In the genomic region with DNA sequence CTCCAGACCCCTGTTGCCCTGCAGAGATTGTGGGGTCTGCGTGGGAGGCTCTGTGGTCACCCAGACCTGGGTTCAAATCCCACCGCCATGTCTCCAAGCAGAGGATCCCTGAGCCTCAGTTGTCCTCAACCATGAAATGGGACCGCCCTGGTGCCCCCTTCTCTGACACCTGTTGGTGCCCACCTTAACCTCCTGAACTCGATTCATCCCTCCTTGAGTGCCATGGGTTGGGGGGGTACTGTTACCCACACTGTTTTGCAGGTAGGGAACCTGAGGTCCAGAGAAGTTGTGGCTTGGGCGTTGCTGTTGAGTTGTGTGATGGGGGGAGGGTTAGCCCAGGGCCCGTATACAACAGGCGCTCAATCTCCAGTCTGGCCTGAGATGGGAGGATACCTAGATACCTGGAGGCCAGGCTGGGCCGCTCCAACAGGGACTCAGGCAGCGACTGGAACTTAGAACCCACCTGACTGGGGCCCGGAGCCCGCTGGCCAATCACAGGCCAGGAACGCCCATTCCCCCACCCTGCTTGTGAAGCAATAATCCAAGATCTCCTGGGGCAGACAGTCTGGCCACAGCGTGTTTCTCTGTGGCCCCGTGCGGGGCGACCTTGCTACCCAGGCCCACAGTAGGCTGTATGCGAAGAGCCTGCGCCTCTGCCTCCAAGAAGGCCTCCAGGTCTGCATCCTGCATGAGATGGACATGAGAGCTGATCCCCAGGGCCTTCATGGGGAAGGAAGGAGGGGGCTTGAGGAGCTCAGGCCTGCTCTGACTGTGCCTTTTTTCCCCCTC, we compare ENCODE assay signal across 16 cellular contexts. TPM values are rescaled to one million over a fixed set of nuclear protein-coding genes. Genes with fewer than 3 reads are reported as not detected.
DNase-seq lines count a peak whose midpoint lies in the region; ATAC-seq and TF ChIP-seq lines count a peak whose summit lies in the region.
"Had no signal": no experiment of that assay in that cellular context is flagged by ENCODE, and none has a peak within 500 bp of the region (broad histone marks: within the 10 kb centered on the region; RNA-seq: fewer than 3 reads in every experiment).

No MANE protein-coding gene starts in this region.

- H3K4me1 Mint-ChIP-seq in activated CD4-positive, alpha-beta memory T cell treated with anti-CD3 and anti-CD28 coated beads, Interleukin-2, amount 10 ng/mL, durations not matched to agents 7 days and 5 days = peaks cover 16% of the 10 kb centered on the region
- H3K4me1 Mint-ChIP-seq in activated CD4-positive, alpha-beta memory T cell treated with anti-CD3 and anti-CD28 coated beads for 36 hours (ENCODE audit: low read depth) = peaks cover 10% of the 10 kb centered on the region
- H3K4me1 Mint-ChIP-seq in WTC11 (peaks cover 19% of the 10 kb centered on the region), type B pancreatic cell (ENCODE audit: unreplicated experiment) (peaks cover 9% of the 10 kb centered on the region)

- no peak for TF ChIP-seq CTCF in WTC11 (IDR thresholded peaks at IDR 0.05)
- TF ChIP-seq CTCF in type B pancreatic cell (conservative IDR thresholded peaks at IDR 0.05) = no peak
- no peak for TF ChIP-seq CTCF in PC-3 (conservative IDR thresholded peaks at IDR 0.05; ENCODE audit: low read depth, low read length)
- no peak for TF ChIP-seq CTCF in OCI-LY7 (conservative IDR thresholded peaks at IDR 0.05; ENCODE audit: low read length)

- no peak for ATAC-seq in WTC11
- ATAC-seq in PC-3 = no peak
- no peak for ATAC-seq in GM19455 (IDR thresholded peaks at IDR 0.05; ENCODE audit: unreplicated experiment)

- H3K4me3 ChIP-seq in PC-3 (ENCODE audit: low read length) = no peak overlapping the region
- H3K4me3 ChIP-seq in OCI-LY7 (ENCODE audit: low read depth, low read length, poor library complexity, severe bottlenecking) = no peak overlapping the region

- DNase-seq in activated CD4-positive, alpha-beta memory T cell treated with anti-CD3 and anti-CD28 coated beads, Interleukin-2, amount 10 ng/mL, durations not matched to agents 7 days and 5 days = no peak
- no peak for DNase-seq in activated CD4-positive, alpha-beta memory T cell treated with anti-CD3 and anti-CD28 coated beads for 36 hours
- peak; percentile 55 for DNase-seq in WTC11 (ENCODE audit: low spot score)
- peak; percentile 62 for DNase-seq in iPS-NIHi7 (ENCODE audit: extremely low spot score)
- no peak for DNase-seq in type B pancreatic cell (ENCODE audit: extremely low spot score, unreplicated experiment)
- DNase-seq in PC-3 = no peak
- DNase-seq in OCI-LY7 (ENCODE audit: low spot score) = no peak
- DNase-seq: ACHN, GDM1, NCI-H1105, NCI-H748 treated with DMSO at 0.1 percent for 48 hours, retina, T-helper 1 cell had no signal

- H3K4me1 ChIP-seq in PC-3 (ENCODE audit: insufficient read depth, low read length) (no peaks in the 10 kb centered on the region; the same call in 1 of the 2 replicates), OCI-LY7 (ENCODE audit: insufficient read depth, low read length, poor library complexity, severe bottlenecking) (peaks cover 18% of the 10 kb centered on the region)

- H3K9ac ChIP-seq in PC-3 (ENCODE audit: low read length) = no peak overlapping the region

- no peaks in the 10 kb centered on the region for H3K27me3 ChIP-seq in PC-3 (ENCODE audit: low read length)

- peak overlapping the region; percentile 47 for H3K4me3 Mint-ChIP-seq in activated CD4-positive, alpha-beta memory T cell treated with anti-CD3 and anti-CD28 coated beads, Interleukin-2, amount 10 ng/mL, durations not matched to agents 7 days and 5 days
- no peak overlapping the region for H3K4me3 Mint-ChIP-seq in activated CD4-positive, alpha-beta memory T cell treated with anti-CD3 and anti-CD28 coated beads for 36 hours
- H3K4me3 Mint-ChIP-seq in WTC11 = peak overlapping the region; percentile 33
- peak overlapping the region; percentile 79 for H3K4me3 Mint-ChIP-seq in type B pancreatic cell

- peaks cover 18% of the 10 kb centered on the region for H3K36me3 Mint-ChIP-seq in activated CD4-positive, alpha-beta memory T cell treated with anti-CD3 and anti-CD28 coated beads, Interleukin-2, amount 10 ng/mL, durations not matched to agents 7 days and 5 days (ENCODE audit: low read depth)
- H3K36me3 Mint-ChIP-seq in activated CD4-positive, alpha-beta memory T cell treated with anti-CD3 and anti-CD28 coated beads for 36 hours = peaks cover 8% of the 10 kb centered on the region
- H3K36me3 Mint-ChIP-seq in WTC11 (peaks cover 11% of the 10 kb centered on the region), type B pancreatic cell (no peaks in the 10 kb centered on the region)

- H4K20me1 ChIP-seq in PC-3 (ENCODE audit: low read length) (no peaks in the 10 kb centered on the region), OCI-LY7 (ENCODE audit: insufficient read depth, low read length) (no peaks in the 10 kb centered on the region)

- H2AFZ ChIP-seq in PC-3 (ENCODE audit: low read length) (no peak overlapping the region), OCI-LY7 (ENCODE audit: low read length) (no peak overlapping the region)

- no TSS peak for BruUV-seq in PC-3 (replicated peaks; lab: Mats Ljungman, UMichigan)
- no TSS peak for BruUV-seq in OCI-LY7 (replicated peaks; lab: Mats Ljungman, UMichigan)

- no peaks in the 10 kb centered on the region for H3K36me3 ChIP-seq in PC-3 (ENCODE audit: low read depth, low read length)
- H3K36me3 ChIP-seq in OCI-LY7 (ENCODE audit: insufficient read depth, low read length) = no peaks in the 10 kb centered on the region

- H3K4me2 ChIP-seq in PC-3 (ENCODE audit: low read length) (no peak overlapping the region), OCI-LY7 (ENCODE audit: low read length) (no peak overlapping the region)

- H3K9me2 ChIP-seq in PC-3 (replicated peaks; ENCODE audit: low read length) = no peaks in the 10 kb centered on the region
- no peaks in the 10 kb centered on the region for H3K9me2 ChIP-seq in OCI-LY7 (ENCODE audit: insufficient read depth, low read length)

- no peak overlapping the region for H3K27ac Mint-ChIP-seq in activated CD4-positive, alpha-beta memory T cell treated with anti-CD3 and anti-CD28 coated beads, Interleukin-2, amount 10 ng/mL, durations not matched to agents 7 days and 5 days
- no peak overlapping the region for H3K27ac Mint-ChIP-seq in activated CD4-positive, alpha-beta memory T cell treated with anti-CD3 and anti-CD28 coated beads for 36 hours
- H3K27ac Mint-ChIP-seq in WTC11 (peak overlapping the region; percentile 23; the same call in 1 of the 2 replicates), type B pancreatic cell (peak overlapping the region; percentile 53)

- no peaks in the 10 kb centered on the region for H3F3A ChIP-seq in PC-3 (ENCODE audit: low read length, unreplicated experiment)

- H3K9me3 Mint-ChIP-seq in activated CD4-positive, alpha-beta memory T cell treated with anti-CD3 and anti-CD28 coated beads, Interleukin-2, amount 10 ng/mL, durations not matched to agents 7 days and 5 days = no peaks in the 10 kb centered on the region
- no peaks in the 10 kb centered on the region for H3K9me3 Mint-ChIP-seq in activated CD4-positive, alpha-beta memory T cell treated with anti-CD3 and anti-CD28 coated beads for 36 hours
- H3K9me3 Mint-ChIP-seq in WTC11 (no peaks in the 10 kb centered on the region), type B pancreatic cell (no peaks in the 10 kb centered on the region)

- H3K27ac ChIP-seq in PC-3 (ENCODE audit: low read length) (no peak overlapping the region), OCI-LY7 (ENCODE audit: low read depth, low read length, poor library complexity, severe bottlenecking) (no peak overlapping the region)

- H3K9me3 ChIP-seq in PC-3 (ENCODE audit: low read length) = no peaks in the 10 kb centered on the region
- H3K9me3 ChIP-seq in OCI-LY7 (ENCODE audit: low read length) = no peaks in the 10 kb centered on the region

- H3K27me3 Mint-ChIP-seq in activated CD4-positive, alpha-beta memory T cell treated with anti-CD3 and anti-CD28 coated beads, Interleukin-2, amount 10 ng/mL, durations not matched to agents 7 days and 5 days = no peaks in the 10 kb centered on the region
- no peaks in the 10 kb centered on the region for H3K27me3 Mint-ChIP-seq in activated CD4-positive, alpha-beta memory T cell treated with anti-CD3 and anti-CD28 coated beads for 36 hours
- no peaks in the 10 kb centered on the region for H3K27me3 Mint-ChIP-seq in WTC11 (ENCODE audit: low read depth)
- no peaks in the 10 kb centered on the region for H3K27me3 Mint-ChIP-seq in type B pancreatic cell

- CTCF ChIA-PET in activated CD4-positive, alpha-beta memory T cell treated with anti-CD3 and anti-CD28 coated beads, Interleukin-2, amount 10 ng/mL, durations not matched to agents 7 days and 5 days (lab: Charles Lee) = no interaction called here
- CTCF ChIA-PET in activated CD4-positive, alpha-beta memory T cell treated with anti-CD3 and anti-CD28 coated beads for 36 hours (lab: Charles Lee) = no interaction called here
- CTCF ChIA-PET in WTC11 (lab: Charles Lee) = interaction anchor here (0.6 kb wide), 1 partner anchor 65 kb away, joined by 3 read pairs; no protein-coding TSS in a partner anchor
- CTCF ChIA-PET in PC-3 (lab: Charles Lee) = no interaction called here
- CTCF ChIA-PET in OCI-LY7 (lab: Charles Lee; ENCODE audit: unreplicated experiment) = no interaction called here

- H3K79me2 ChIP-seq in PC-3 (ENCODE audit: low read length) = 0 out of 2 replicates have a peak, but pooled peaks cover 3% of the 10 kb centered on the region
- no peaks in the 10 kb centered on the region for H3K79me2 ChIP-seq in OCI-LY7 (ENCODE audit: insufficient read depth, low read depth, low read length)

- intact Hi-C loops in activated CD4-positive, alpha-beta memory T cell treated with anti-CD3 and anti-CD28 coated beads for 36 hours (cut with micrococcal nuclease) = loop anchor here (10.0 kb wide), 1 partner anchor 176 kb away; a partner anchor contains a TSS
- intact Hi-C loops in PC-3 (cut with micrococcal nuclease) = no loop called here
- intact Hi-C loops in OCI-LY7 (cut with micrococcal nuclease; ENCODE audit: unreplicated experiment) = no loop called here

- POLR2A ChIA-PET in activated CD4-positive, alpha-beta memory T cell treated with anti-CD3 and anti-CD28 coated beads, Interleukin-2, amount 10 ng/mL, durations not matched to agents 7 days and 5 days (lab: Charles Lee) = interaction anchor here (0.9 kb wide), 1 partner anchor 55 kb away, joined by 4 read pairs; a partner anchor contains a TSS
- POLR2A ChIA-PET in activated CD4-positive, alpha-beta memory T cell treated with anti-CD3 and anti-CD28 coated beads for 36 hours (lab: Charles Lee) = no interaction called here
- POLR2A ChIA-PET in WTC11 (lab: Charles Lee) = no interaction called here
- POLR2A ChIA-PET in PC-3 (lab: Charles Lee; ENCODE audit: unreplicated experiment) = no interaction called here
- POLR2A ChIA-PET in OCI-LY7 (lab: Charles Lee) = no interaction called here

RNA-seq across cellular contexts. Expression of a gene that starts 2.8 kb away (rescaled TPM):
- 10 to 100 TPM; 32.4 to 34.0 TPM for total RNA-seq in activated CD4-positive, alpha-beta memory T cell treated with anti-CD3 and anti-CD28 coated beads, Interleukin-2, amount 10 ng/mL, durations not matched to agents 7 days and 5 days
- 10 to 100 TPM; 28.5 to 30.6 TPM for total RNA-seq in activated CD4-positive, alpha-beta memory T cell treated with anti-CD3 and anti-CD28 coated beads for 36 hours
- total RNA-seq in WTC11 (2021) = 102 to 116 TPM (median 113 TPM) in 3 replicates
- 83.0 and 124 TPM in 2 replicates for total RNA-seq in type B pancreatic cell (ENCODE audit: low replicate concordance)
- 5.6 and 13.9 TPM in 2 replicates for total RNA-seq in PC-3 (2014; rRNA removed)
- 7.9 and 9.9 TPM in 2 replicates for total RNA-seq in OCI-LY7 (2014; rRNA removed; shearing (Covaris generic))
- total RNA-seq in OCI-LY7 (2022) = 21.6 and 23.5 TPM in 2 replicates

RNA-seq across cellular contexts. Expression of a gene that starts 11.5 kb away (rescaled TPM):
- total RNA-seq in activated CD4-positive, alpha-beta memory T cell treated with anti-CD3 and anti-CD28 coated beads, Interleukin-2, amount 10 ng/mL, durations not matched to agents 7 days and 5 days = 1 to 10 TPM; 1.8 to 2.3 TPM
- total RNA-seq in activated CD4-positive, alpha-beta memory T cell treated with anti-CD3 and anti-CD28 coated beads for 36 hours = 10 to 100 TPM in 1 of 2 experiments, 1 to 10 TPM in 1; 9.9 to 10.6 TPM
- total RNA-seq in WTC11 (2021) = 2.9 to 4.4 TPM (median 3.6 TPM) in 3 replicates
- total RNA-seq in type B pancreatic cell (ENCODE audit: low replicate concordance) = 1.2 and 2.2 TPM in 2 replicates
- total RNA-seq in PC-3 (2014; rRNA removed) = 1.2 and 3.9 TPM in 2 replicates
- not detected in 2 replicates for total RNA-seq in OCI-LY7 (2014; rRNA removed; shearing (Covaris generic))
- total RNA-seq in OCI-LY7 (2022) = not detected in 2 replicates
- total RNA-seq: liver, urinary bladder had no signal

RNA-seq across cellular contexts. Expression of a gene that starts 15.6 kb away (rescaled TPM):
- total RNA-seq in activated CD4-positive, alpha-beta memory T cell treated with anti-CD3 and anti-CD28 coated beads, Interleukin-2, amount 10 ng/mL, durations not matched to agents 7 days and 5 days = 100 to 1,000 TPM; 111 to 116 TPM
- total RNA-seq in activated CD4-positive, alpha-beta memory T cell treated with anti-CD3 and anti-CD28 coated beads for 36 hours = 10 to 100 TPM; 80.4 to 81.4 TPM
- total RNA-seq in WTC11 (2021) = 85.5 to 99.5 TPM (median 88.3 TPM) in 3 replicates
- 48.8 and 56.7 TPM in 2 replicates for total RNA-seq in type B pancreatic cell (ENCODE audit: low replicate concordance)
- total RNA-seq in PC-3 (2014; rRNA removed) = 34.0 and 44.9 TPM in 2 replicates
- total RNA-seq in OCI-LY7 (2014; rRNA removed; shearing (Covaris generic)) = 39.5 and 43.5 TPM in 2 replicates
- 64.9 and 75.2 TPM in 2 replicates for total RNA-seq in OCI-LY7 (2022)

RNA-seq across cellular contexts. Expression of a gene that starts 35.4 kb away (rescaled TPM):
- not detected for total RNA-seq in activated CD4-positive, alpha-beta memory T cell treated with anti-CD3 and anti-CD28 coated beads, Interleukin-2, amount 10 ng/mL, durations not matched to agents 7 days and 5 days
- not detected for total RNA-seq in activated CD4-positive, alpha-beta memory T cell treated with anti-CD3 and anti-CD28 coated beads for 36 hours
- total RNA-seq in WTC11 (2021) = not detected in 3 replicates
- not detected in 2 replicates for total RNA-seq in type B pancreatic cell (ENCODE audit: low replicate concordance)
- not detected in 2 replicates for total RNA-seq in PC-3 (2014; rRNA removed)
- total RNA-seq in OCI-LY7 (2014; rRNA removed; shearing (Covaris generic)) = not detected in 2 replicates
- not detected in 2 replicates for total RNA-seq in OCI-LY7 (2022)
- total RNA-seq: liver, urinary bladder had no signal

RNA-seq across cellular contexts. Expression of a gene that starts 35.7 kb away (rescaled TPM):
- 10 to 100 TPM; 62.2 to 64.0 TPM for total RNA-seq in activated CD4-positive, alpha-beta memory T cell treated with anti-CD3 and anti-CD28 coated beads, Interleukin-2, amount 10 ng/mL, durations not matched to agents 7 days and 5 days
- 10 to 100 TPM; 58.9 to 62.7 TPM for total RNA-seq in activated CD4-positive, alpha-beta memory T cell treated with anti-CD3 and anti-CD28 coated beads for 36 hours
- 66.9 to 88.8 TPM (median 84.5 TPM) in 3 replicates for total RNA-seq in WTC11 (2021)
- total RNA-seq in type B pancreatic cell (ENCODE audit: low replicate concordance) = 59.6 and 74.2 TPM in 2 replicates
- 25.9 and 41.6 TPM in 2 replicates for total RNA-seq in PC-3 (2014; rRNA removed)
- total RNA-seq in OCI-LY7 (2014; rRNA removed; shearing (Covaris generic)) = 12.9 and 19.1 TPM in 2 replicates
- total RNA-seq in OCI-LY7 (2022) = 54.3 and 61.4 TPM in 2 replicates

Comparison
In these comparisons a context has a peak if more than half of its experiments do, and no peak if none do; other contexts are left out.
1. DNase-seq: peak in WTC11 (single experiment) and iPS-NIHi7 (single experiment); none in activated CD4-positive, alpha-beta memory T cell treated with anti-CD3 and anti-CD28 coated beads, Interleukin-2, amount 10 ng/mL, durations not matched to agents 7 days and 5 days (single experiment), activated CD4-positive, alpha-beta memory T cell treated with anti-CD3 and anti-CD28 coated beads for 36 hours (single experiment), type B pancreatic cell (single experiment), PC-3 (single experiment) and OCI-LY7 (single experiment).
2. H3K27ac Mint-ChIP-seq: peak in WTC11 (single experiment) and type B pancreatic cell (single experiment); none in activated CD4-positive, alpha-beta memory T cell treated with anti-CD3 and anti-CD28 coated beads, Interleukin-2, amount 10 ng/mL, durations not matched to agents 7 days and 5 days (single experiment) and activated CD4-positive, alpha-beta memory T cell treated with anti-CD3 and anti-CD28 coated beads for 36 hours (single experiment).